18 cellular contexts compared by ENCODE assay signal in genomic region chr16:31185339-31185738, GRCh38. TPM values are rescaled to one million over a fixed set of nuclear protein-coding genes. Genes with fewer than 3 reads are reported as not detected.
DNase-seq lines count a peak whose midpoint lies in the region; ATAC-seq, FAIRE-seq and TF ChIP-seq lines count a peak whose summit lies in the region.
"Had no signal": no experiment of that assay in that cellular context is flagged by ENCODE, and none has a peak within 500 bp of the region (broad histone marks: within the 10 kb centered on the region; RNA-seq: fewer than 3 reads in every experiment).

No MANE protein-coding gene starts in this region.

- POLR2A ChIA-PET in CD4-positive, alpha-beta T cell (lab: Charles Lee) = interaction anchor here (1.5 to 6.6 kb wide), 3 partner anchors 8 to 43 kb away, joined by 5 to 89 read pairs (median 6); partner anchors contain the start of gene PYCARD

- FAIRE-seq in GM12892 (lab: Jason Lieb, UNC) = no peak
- FAIRE-seq: GM19239 had no signal

- peaks cover 92% of the 10 kb centered on the region for H3K4me1 Mint-ChIP-seq in CD4-positive, alpha-beta T cell (ENCODE audit: low read depth)
- peaks cover 75% of the 10 kb centered on the region for H3K4me1 Mint-ChIP-seq in endothelial cell (ENCODE audit: unreplicated experiment)

- no peaks in the 10 kb centered on the region for H3K27me3 Mint-ChIP-seq in CD4-positive, alpha-beta T cell
- H3K27me3 Mint-ChIP-seq in endothelial cell (ENCODE audit: unreplicated experiment) = peaks cover 35% of the 10 kb centered on the region

- TF ChIP-seq CTCF in CD4-positive, alpha-beta T cell (IDR thresholded peaks at IDR 0.05) = no peak
- TF ChIP-seq CTCF in Loucy (conservative IDR thresholded peaks at IDR 0.05; ENCODE audit: low read length) = no peak
- TF ChIP-seq CTCF in endothelial cell (IDR thresholded peaks at IDR 0.05; ENCODE audit: unreplicated experiment) = no peak

- intact Hi-C loops in CD4-positive, alpha-beta T cell (cut with DNase I, micrococcal nuclease) = loop anchor here (10.0 kb wide), 3 partner anchors 149 to 679 kb away; no protein-coding TSS in a partner anchor

- H3K4me2 ChIP-seq in Loucy (ENCODE audit: low read depth, low read length, poor library complexity, severe bottlenecking) = peak overlapping the region; percentile 95

- H3K9me2 ChIP-seq in Loucy (replicated peaks; ENCODE audit: low read depth, low read length) = no peaks in the 10 kb centered on the region

- DNase-seq in CD4-positive, alpha-beta T cell = no peak
- DNase-seq in endothelial cell (ENCODE audit: low spot score) = no peak
- DNase-seq in GM12892 (ENCODE audit: insufficient read length) = no peak
- DNase-seq in T-helper 1 cell = no peak
- DNase-seq: activated CD4-positive, alpha-beta T cell treated with anti-CD3 and anti-CD28 coated beads for 48 hours; adrenal gland; BE2C; heart right ventricle; KG1; NCI-H1694; NCI-H526; substantia nigra; SW 1271 had no signal

- 0 out of 2 replicates have a peak, but pooled peaks cover 5% of the 10 kb centered on the region for H3F3A ChIP-seq in Loucy (ENCODE audit: low read depth)

- no peak overlapping the region for H3K9ac ChIP-seq in Loucy (ENCODE audit: low read depth, low read length, poor library complexity, severe bottlenecking)

- no peaks in the 10 kb centered on the region for H3K27me3 ChIP-seq in CD4-positive, alpha-beta T cell (ENCODE audit: control insufficient read depth, insufficient read depth, low read length)
- peaks cover 11% of the 10 kb centered on the region for H3K27me3 ChIP-seq in Loucy (ENCODE audit: insufficient read depth, low read length, poor library complexity, severe bottlenecking)
- H3K27me3 ChIP-seq: adrenal gland, BE2C, esophagus muscularis mucosa, heart right ventricle, right atrium auricular region had no signal

- H3K9me3 ChIP-seq in CD4-positive, alpha-beta T cell (ENCODE audit: control insufficient read depth, low read length) = no peaks in the 10 kb centered on the region
- no peaks in the 10 kb centered on the region for H3K9me3 ChIP-seq in Loucy (ENCODE audit: insufficient read depth, low read depth, low read length)
- H3K9me3 ChIP-seq: adrenal gland, BE2C, esophagus muscularis mucosa, heart right ventricle, right atrium auricular region had no signal

- ATAC-seq in CD4-positive, alpha-beta T cell (ENCODE audit: poor library complexity) = no peak
- ATAC-seq in HG03108 (IDR thresholded peaks at IDR 0.05; ENCODE audit: unreplicated experiment) = no peak
- ATAC-seq: heart right ventricle had no signal

- peaks cover 99% of the 10 kb centered on the region for H3K36me3 Mint-ChIP-seq in CD4-positive, alpha-beta T cell (ENCODE audit: low read depth)
- peaks cover 87% of the 10 kb centered on the region for H3K36me3 Mint-ChIP-seq in endothelial cell (ENCODE audit: low read depth, unreplicated experiment)

- no peak overlapping the region for H3K27ac ChIP-seq in CD4-positive, alpha-beta T cell (ENCODE audit: low read depth, low read length)
- H3K27ac ChIP-seq: adrenal gland, esophagus muscularis mucosa, right atrium auricular region had no signal

- H3K4me3 Mint-ChIP-seq in CD4-positive, alpha-beta T cell = peak overlapping the region; percentile 65
- peak overlapping the region; percentile 87 for H3K4me3 Mint-ChIP-seq in endothelial cell (ENCODE audit: unreplicated experiment)

- peaks cover 100% of the 10 kb centered on the region for H3K79me2 ChIP-seq in Loucy (ENCODE audit: insufficient read depth, low read length)

- H3K9me3 Mint-ChIP-seq in CD4-positive, alpha-beta T cell = no peaks in the 10 kb centered on the region
- no peaks in the 10 kb centered on the region for H3K9me3 Mint-ChIP-seq in endothelial cell (ENCODE audit: unreplicated experiment)

- peaks cover 97% of the 10 kb centered on the region for H4K20me1 ChIP-seq in Loucy (ENCODE audit: insufficient read depth, low read length, poor library complexity, severe bottlenecking)

- peaks cover 91% of the 10 kb centered on the region for H3K36me3 ChIP-seq in Loucy (ENCODE audit: insufficient read depth, low read length)

- no peak overlapping the region for H2AFZ ChIP-seq in Loucy (ENCODE audit: low read length)

- H3K4me1 ChIP-seq in Loucy (ENCODE audit: insufficient read depth, low read length, poor library complexity, severe bottlenecking) = peaks cover 62% of the 10 kb centered on the region
- H3K4me1 ChIP-seq: BE2C had no signal

- H3K4me3 ChIP-seq in Loucy (ENCODE audit: low read length, poor library complexity, severe bottlenecking) = peak overlapping the region; percentile 65
- H3K4me3 ChIP-seq: adrenal gland, esophagus muscularis mucosa, heart right ventricle, right atrium auricular region had no signal

- CTCF ChIA-PET in CD4-positive, alpha-beta T cell (lab: Charles Lee) = no interaction called here

- no peak for TF ChIP-seq POLR2A in GM12892 (IDR thresholded peaks at IDR 0.05; ENCODE audit: low read depth, low read length)

- peak overlapping the region; percentile 58 for H3K27ac Mint-ChIP-seq in CD4-positive, alpha-beta T cell
- H3K27ac Mint-ChIP-seq in endothelial cell (ENCODE audit: unreplicated experiment) = peak overlapping the region; percentile 36

RNA-seq across cellular contexts. Expression of gene FUS, which starts 5.4 kb away (rescaled TPM):
- 100 to 1,000 TPM; 699 to 733 TPM for total RNA-seq in CD4-positive, alpha-beta T cell
- total RNA-seq in endothelial cell (ENCODE audit: unreplicated experiment) = 590 TPM
- polyA plus RNA-seq in GM12892 (2012; ENCODE audit: missing spikeins) = 329 TPM

RNA-seq across cellular contexts. Expression of gene PYCARD, which starts 17.2 kb away (rescaled TPM):
- total RNA-seq in CD4-positive, alpha-beta T cell = 1 to 10 TPM; 8.1 to 8.5 TPM
- total RNA-seq in endothelial cell (ENCODE audit: unreplicated experiment) = 35.6 TPM
- polyA plus RNA-seq in GM12892 (2012; ENCODE audit: missing spikeins) = 15.2 TPM

RNA-seq across cellular contexts. Expression of gene TRIM72, which starts 28.6 kb away (rescaled TPM):
- total RNA-seq in CD4-positive, alpha-beta T cell = under 1 TPM in 1 of 2 experiments, not detected in 1; 0.17 TPM
- total RNA-seq in endothelial cell (ENCODE audit: unreplicated experiment) = 0.18 TPM
- polyA plus RNA-seq in GM12892 (2012; ENCODE audit: missing spikeins) = 0.06 TPM

RNA-seq across cellular contexts. Expression of gene PYDC1, which starts 31.6 kb away (rescaled TPM):
- total RNA-seq in CD4-positive, alpha-beta T cell = not detected
- not detected for total RNA-seq in endothelial cell (ENCODE audit: unreplicated experiment)
- not detected for polyA plus RNA-seq in GM12892 (2012; ENCODE audit: missing spikeins)
- total RNA-seq: adrenal gland, esophagus muscularis mucosa, heart right ventricle, right atrium auricular region had no signal
- polyA plus RNA-seq: adrenal gland, heart right ventricle had no signal

RNA-seq across cellular contexts. Expression of gene PRSS36, which starts 35.5 kb away (rescaled TPM):
- total RNA-seq in CD4-positive, alpha-beta T cell = under 1 TPM; 0.33 to 0.56 TPM
- 0.74 TPM for total RNA-seq in endothelial cell (ENCODE audit: unreplicated experiment)
- 0.28 TPM for polyA plus RNA-seq in GM12892 (2012; ENCODE audit: missing spikeins)
